In the genomic region with DNA sequence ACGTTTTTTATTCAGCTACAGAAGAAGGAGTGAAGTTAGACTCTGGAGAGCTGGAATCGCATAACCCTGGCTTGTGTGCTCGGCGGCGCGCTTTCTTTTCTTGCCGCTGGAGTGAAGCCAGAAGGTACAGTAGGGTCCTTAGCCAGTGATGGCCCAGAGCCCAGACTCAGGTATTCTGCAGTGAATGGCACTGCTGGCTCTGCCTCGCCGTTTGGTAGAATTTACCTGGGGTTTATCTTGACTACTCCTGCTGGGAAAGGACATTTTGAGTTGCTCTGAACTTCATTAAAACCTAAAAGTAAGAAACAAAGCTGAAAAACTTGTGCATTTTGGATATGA, we compare ENCODE assay signal across 26 cellular contexts. TPM values are rescaled to one million over a fixed set of nuclear protein-coding genes. Genes with fewer than 3 reads are reported as not detected.
DNase-seq lines count a peak whose midpoint lies in the region; ATAC-seq, FAIRE-seq and TF ChIP-seq lines count a peak whose summit lies in the region.
"Had no signal": no experiment of that assay in that cellular context is flagged by ENCODE, and none has a peak within 500 bp of the region (broad histone marks: within the 10 kb centered on the region; RNA-seq: fewer than 3 reads in every experiment).

No MANE protein-coding gene starts in this region.

- POLR2A ChIA-PET in MCF 10A (lab: Yijun Ruan, JAX) = no interaction called here

- H3K27ac ChIP-seq in mammary epithelial cell (ENCODE audit: insufficient read depth, low read depth, low read length) = no peak overlapping the region
- H3K27ac ChIP-seq in SJSA1 = peak overlapping the region; percentile 17; the same call in 1 of the 2 replicates
- no peak overlapping the region for H3K27ac ChIP-seq in lung (ENCODE audit: low read depth in 1 of 2, low read length in 1 of 2)
- H3K27ac ChIP-seq: right atrium auricular region, SK-N-MC, tibial nerve, WERI-Rb-1 had no signal

- ATAC-seq in lung (ENCODE audit: insufficient read depth, low FRiP score) (no peak), GM18909 (IDR thresholded peaks at IDR 0.05; ENCODE audit: poor library complexity, unreplicated experiment) (no peak)
- ATAC-seq: esophagus mucosa had no signal

- in situ Hi-C loops in mammary epithelial cell (cut with MboI; ENCODE audit: low sequenced_read_pairs in 2 of 2) = loop anchor here in 1 of 2 donors (10.0 kb wide), 1 partner anchor 307 kb away; no protein-coding TSS in a partner anchor

- peaks cover 1% of the 10 kb centered on the region for H3K4me1 Mint-ChIP-seq in MCF 10A (ENCODE audit: insufficient read depth, unreplicated experiment)
- H3K4me1 Mint-ChIP-seq: activated naive CD8-positive, alpha-beta T cell treated with anti-CD3 and anti-CD28 coated beads, Interleukin-2, amount 10 ng/mL, durations not matched to agents 7 days and 5 days had no signal

- BruUV-seq in mammary epithelial cell (replicated peaks; lab: Mats Ljungman, UMichigan) (no TSS peak), MCF 10A (replicated peaks; lab: Mats Ljungman, UMichigan) (no TSS peak)

- H3K4me1 ChIP-seq in mammary epithelial cell (ENCODE audit: insufficient read depth, low read length) = peaks cover under 1% of the 10 kb centered on the region
- peaks cover 24% of the 10 kb centered on the region for H3K4me1 ChIP-seq in SJSA1 (replicated peaks)
- H3K4me1 ChIP-seq in lung (ENCODE audit: control insufficient read depth in 2 of 2, insufficient read depth in 2 of 2, low read length in 2 of 2) = no peaks in the 10 kb centered on the region
- H3K4me1 ChIP-seq: right atrium auricular region, tibial nerve had no signal

- H3K9ac ChIP-seq in mammary epithelial cell (ENCODE audit: insufficient read depth, low read length) = peak overlapping the region; percentile 3
- H3K9ac ChIP-seq: BLaER1 treated with 17β-estradiol and CSF1 and Interleukin-3, amounts not matched to agents 10 nM and 100 nM had no signal

- H3K36me3 Mint-ChIP-seq in MCF 10A (ENCODE audit: insufficient read depth, unreplicated experiment) = no peaks in the 10 kb centered on the region
- H3K36me3 Mint-ChIP-seq: activated naive CD8-positive, alpha-beta T cell treated with anti-CD3 and anti-CD28 coated beads, Interleukin-2, amount 10 ng/mL, durations not matched to agents 7 days and 5 days had no signal

- H3K27me3 ChIP-seq in mammary epithelial cell (ENCODE audit: insufficient read depth, low read length) (no peaks in the 10 kb centered on the region), SJSA1 (replicated peaks) (no peaks in the 10 kb centered on the region), lung (ENCODE audit: control insufficient read depth, insufficient read depth) (no peaks in the 10 kb centered on the region)
- H3K27me3 ChIP-seq: BLaER1 treated with 17β-estradiol and CSF1 and Interleukin-3, amounts not matched to agents 10 nM and 100 nM; right atrium auricular region; tibial nerve had no signal

- no peak overlapping the region for H3K4me3 Mint-ChIP-seq in MCF 10A (ENCODE audit: unreplicated experiment)
- H3K4me3 Mint-ChIP-seq: activated naive CD8-positive, alpha-beta T cell treated with anti-CD3 and anti-CD28 coated beads, Interleukin-2, amount 10 ng/mL, durations not matched to agents 7 days and 5 days; stimulated activated naive CD8-positive, alpha-beta T cell treated with anti-CD3 and anti-CD28 coated beads, Interleukin-15, Interleukin-2, amounts not matched to agents 100 ng/mL and 50 ng/mL, for 24 hours had no signal

- H3K27me3 Mint-ChIP-seq in MCF 10A (ENCODE audit: insufficient read depth, unreplicated experiment) = no peaks in the 10 kb centered on the region
- H3K27me3 Mint-ChIP-seq: activated naive CD8-positive, alpha-beta T cell treated with anti-CD3 and anti-CD28 coated beads, Interleukin-2, amount 10 ng/mL, durations not matched to agents 7 days and 5 days; stimulated activated naive CD8-positive, alpha-beta T cell treated with anti-CD3 and anti-CD28 coated beads, Interleukin-15, Interleukin-2, amounts not matched to agents 100 ng/mL and 50 ng/mL, for 24 hours had no signal

- TF ChIP-seq CTCF in mammary epithelial cell (conservative IDR thresholded peaks at IDR 0.05 in 1 of 2, IDR thresholded peaks at IDR 0.05 in 1 of 2; ENCODE audit: extremely low read depth in 1 of 2, insufficient read depth in 1 of 2, low read depth in 1 of 2, low read length in 2 of 2) (no peak), MCF 10A (IDR thresholded peaks at IDR 0.05; ENCODE audit: unreplicated experiment) (no peak), lung (IDR thresholded peaks at IDR 0.05; ENCODE audit: control extremely low read depth, extremely low read depth) (no peak)

- no peak for FAIRE-seq in urothelium cell line (lab: Jason Lieb, UNC)
- FAIRE-seq: RCC 7860 had no signal

- DNase-seq in mammary epithelial cell (no peak), MCF 10A (ENCODE audit: unreplicated experiment) (no peak), SJSA1 (ENCODE audit: low read depth in 1 of 2, low spot score in 2 of 2) (no peak), lung (ENCODE audit: low spot score) (peak; percentile 47), urothelium cell line (ENCODE audit: low spot score) (peak; percentile 29), NCI-H128 (lab: John Stamatoyannopoulos, UW; ENCODE audit: unreplicated experiment) (no peak), AML-193 (lab: John Stamatoyannopoulos, UW) (no peak)
- DNase-seq: activated CD4-positive, alpha-beta T cell treated with anti-CD3 and anti-CD28 coated beads, Interleukin-2, amount 50 U/mL, for 48 hours; activated CD8-positive, alpha-beta memory T cell treated with anti-CD3 and anti-CD28 coated beads, Interleukin-2, amount 50 U/mL, for 48 hours; activated naive CD8-positive, alpha-beta T cell treated with anti-CD3 and anti-CD28 coated beads, Interleukin-2, amount 10 ng/mL, durations not matched to agents 7 days and 5 days; Caco-2; effector CD8-positive, alpha-beta T cell; foreskin melanocyte; NCI-H1436; stimulated activated CD4-positive, alpha-beta T cell treated with anti-CD3 and anti-CD28 coated beads, Interleukin-4, amount 100 ng/mL, for 24 hours; T-helper 2 cell; WERI-Rb-1 had no signal

- H3K36me3 ChIP-seq in mammary epithelial cell (ENCODE audit: insufficient read depth, low read length) (no peaks in the 10 kb centered on the region), SJSA1 (0 out of 2 replicates have a peak, but pooled peaks cover 2% of the 10 kb centered on the region), lung (ENCODE audit: control insufficient read depth in 2 of 2, insufficient read depth in 2 of 2, low read length in 2 of 2) (peaks cover 0 to 1% of the 10 kb centered on the region in 2 donors)
- H3K36me3 ChIP-seq: BLaER1 treated with 17β-estradiol and CSF1 and Interleukin-3, amounts not matched to agents 10 nM and 100 nM; right atrium auricular region; tibial nerve; WERI-Rb-1 had no signal

- CTCF ChIA-PET in mammary epithelial cell (lab: Charles Lee; ENCODE audit: low non-redundant PET) (no interaction called here), MCF 10A (lab: Yijun Ruan, JAX) (interaction anchor here (2.7 kb wide), 1 partner anchor 10 kb away, joined by 7 read pairs; no protein-coding TSS in a partner anchor)

- intact Hi-C loops in mammary epithelial cell (cut with micrococcal nuclease) (no loop called here), MCF 10A (cut with micrococcal nuclease) (no loop called here)

- dilution Hi-C loops in mammary epithelial cell (cut with HindIII; ENCODE audit: low sequenced_read_pairs) = no loop called here

- WGBS in mammary epithelial cell (ENCODE audit: low coverage, missing lambda C conversion rate) = 21% methylated on average over 9 of the region's 9 CpGs
- WGBS in lung, 2 donors = 61 to 80% methylated on average over 9 of the region's 9 CpGs

- no peak overlapping the region for H3K4me2 ChIP-seq in mammary epithelial cell (ENCODE audit: insufficient read depth, low read depth, low read length)
- H3K4me2 ChIP-seq: BLaER1 treated with 17β-estradiol and CSF1 and Interleukin-3, amounts not matched to agents 10 nM and 100 nM had no signal

- H2AFZ ChIP-seq in mammary epithelial cell (ENCODE audit: low read depth, low read length) = peak overlapping the region; percentile 34

- H4K20me1 ChIP-seq in mammary epithelial cell (ENCODE audit: insufficient read depth, low read length) = no peaks in the 10 kb centered on the region
- H4K20me1 ChIP-seq: BLaER1 treated with 17β-estradiol and CSF1 and Interleukin-3, amounts not matched to agents 10 nM and 100 nM had no signal

- H3K9me3 ChIP-seq in mammary epithelial cell (replicated peaks; ENCODE audit: insufficient read depth, low read length) (no peaks in the 10 kb centered on the region), SJSA1 (replicated peaks) (no peaks in the 10 kb centered on the region), lung (ENCODE audit: control insufficient read depth in 2 of 2, insufficient read depth in 1 of 2, low read length in 1 of 2) (no peaks in the 10 kb centered on the region)
- H3K9me3 ChIP-seq: BLaER1 treated with 17β-estradiol and CSF1 and Interleukin-3, amounts not matched to agents 10 nM and 100 nM; Caco-2; right atrium auricular region; tibial nerve had no signal

- no peak overlapping the region for H3K4me3 ChIP-seq in mammary epithelial cell (replicated peaks in 1 of 3; ENCODE audit: insufficient read depth in 1 of 3, low read depth in 2 of 3, low read length in 3 of 3)
- no peak overlapping the region for H3K4me3 ChIP-seq in SJSA1
- H3K4me3 ChIP-seq in lung = no peak overlapping the region
- H3K4me3 ChIP-seq: BLaER1 treated with 17β-estradiol and CSF1 and Interleukin-3, amounts not matched to agents 10 nM and 100 nM; right atrium auricular region; SK-N-MC; tibial nerve had no signal

- H3K79me2 ChIP-seq in mammary epithelial cell (ENCODE audit: insufficient read depth, low read length) = no peaks in the 10 kb centered on the region

- H3K9me3 Mint-ChIP-seq in MCF 10A (ENCODE audit: unreplicated experiment) = no peaks in the 10 kb centered on the region
- H3K9me3 Mint-ChIP-seq: activated naive CD8-positive, alpha-beta T cell treated with anti-CD3 and anti-CD28 coated beads, Interleukin-2, amount 10 ng/mL, durations not matched to agents 7 days and 5 days; activated T-helper 2 cell treated with anti-CD3 and anti-CD28 coated beads, Interferon-gamma antibody, Interleukin-2, Interleukin-4, amounts not matched to agents 10 μg/mL and 5 μg/mL and 100 μg/mL, durations not matched to agents 14 hours and 24 hours and 36 hours had no signal

- no peak overlapping the region for H3K27ac Mint-ChIP-seq in MCF 10A (ENCODE audit: low read depth, unreplicated experiment)
- H3K27ac Mint-ChIP-seq: activated naive CD8-positive, alpha-beta T cell treated with anti-CD3 and anti-CD28 coated beads, Interleukin-2, amount 10 ng/mL, durations not matched to agents 7 days and 5 days; activated T-helper 2 cell treated with anti-CD3 and anti-CD28 coated beads, Interferon-gamma antibody, Interleukin-2, Interleukin-4, amounts not matched to agents 10 μg/mL and 5 μg/mL and 100 μg/mL, durations not matched to agents 14 hours and 24 hours and 36 hours; stimulated activated naive CD8-positive, alpha-beta T cell treated with anti-CD3 and anti-CD28 coated beads, Interleukin-15, Interleukin-2, amounts not matched to agents 100 ng/mL and 50 ng/mL, for 24 hours had no signal

RNA-seq across cellular contexts. Expression of a gene that starts 56.9 kb away (rescaled TPM):
- total RNA-seq in mammary epithelial cell = 10 to 100 TPM in 1 of 2 donors, 1 to 10 TPM in 1; 4.0 to 13.3 TPM
- 1.1 TPM for polyA plus RNA-seq in mammary epithelial cell
- not detected for polyA minus RNA-seq in mammary epithelial cell
- 3.1 and 4.8 TPM in 2 replicates for total RNA-seq in MCF 10A (2022)
- 48.3 and 59.3 TPM in 2 replicates for total RNA-seq in SJSA1 (2014; rRNA removed; shearing (Covaris generic))
- 10 to 100 TPM in 1 of 2 donors, 1 to 10 TPM in 1; 4.9 to 17.5 TPM for total RNA-seq in lung
- 1 to 10 TPM; 1.8 to 3.3 TPM for polyA plus RNA-seq in lung

Comparison
In these comparisons a context has a peak if more than half of its experiments do, and no peak if none do; other contexts are left out.
1. DNase-seq: peak in lung (single experiment) and urothelium cell line (single experiment); none in mammary epithelial cell (single experiment), MCF 10A (single experiment), SJSA1 (0 of 2), NCI-H128 (single experiment) and AML-193 (0 of 2).